ENCODE assay signal across 8 cellular contexts in the genomic region with DNA sequence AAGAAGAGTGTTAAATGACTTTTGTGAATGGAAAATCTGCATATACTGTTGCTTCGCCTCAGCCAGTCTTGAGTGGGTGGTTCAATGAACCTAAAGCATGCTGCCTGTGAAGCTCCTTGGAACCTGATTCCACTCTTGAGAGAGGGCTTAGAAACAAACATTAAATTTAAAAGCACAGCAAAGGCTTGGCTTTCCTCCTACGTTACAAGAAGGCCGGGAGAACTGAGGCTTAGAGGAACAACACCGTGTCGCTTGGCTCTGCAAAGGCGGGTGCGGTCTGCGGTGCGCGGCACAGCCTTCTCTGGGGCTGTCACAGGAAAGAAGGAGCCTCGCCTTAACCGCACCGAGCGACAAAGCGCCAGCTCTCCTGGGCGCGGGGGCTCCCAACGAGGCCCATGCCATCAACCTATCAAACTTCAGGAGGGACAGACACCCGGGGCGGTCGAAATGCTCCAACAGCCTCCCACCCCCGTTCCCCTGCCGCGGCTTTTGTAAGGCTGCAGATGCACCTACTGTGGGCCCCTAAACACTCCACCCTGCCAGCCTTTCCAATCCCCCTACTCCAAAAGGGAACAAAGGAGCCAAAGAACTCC. TPM values are rescaled to one million over a fixed set of nuclear protein-coding genes. Genes with fewer than 3 reads are reported as not detected.
DNase-seq lines count a peak whose midpoint lies in the region; ATAC-seq and TF ChIP-seq lines count a peak whose summit lies in the region.

No MANE protein-coding gene starts in this region.

- no peak for TF ChIP-seq CTCF in dorsolateral prefrontal cortex (IDR thresholded peaks at IDR 0.05 in 54 of 56, conservative IDR thresholded peaks at IDR 0.05 in 2 of 56; ENCODE audit: low read depth in 1 of 56, partially characterized antibody in 56 of 56)

- peak; percentile 50 for ATAC-seq in HG03066 (IDR thresholded peaks at IDR 0.05; ENCODE audit: low read depth, unreplicated experiment)

- peak overlapping the region; percentile 2 to 99 (median 95) for H3K27ac ChIP-seq in dorsolateral prefrontal cortex

- H3K4me3 ChIP-seq in dorsolateral prefrontal cortex: peak overlapping the region; percentile 68 to 99 (median 92)

- no peaks in the 10 kb centered on the region for H3K27me3 ChIP-seq in dorsolateral prefrontal cortex

- intact Hi-C loops in dorsolateral prefrontal cortex (cut with DNase I): loop anchor here (2.0 to 10.0 kb wide), 5 partner anchors 204 to 526 kb away; a partner anchor contains a TSS

- peak; percentile 39 for DNase-seq in SKM-1 treated with dmso at 0.1 percent for 144 hours (lab: John Stamatoyannopoulos, UW; ENCODE audit: unreplicated experiment)
- DNase-seq in SKM-1 (lab: John Stamatoyannopoulos, UW; ENCODE audit: unreplicated experiment): no peak
- peak; percentile 49 for DNase-seq in NCI-H510A treated with DMSO at 0.1 percent for 48 hours (lab: John Stamatoyannopoulos, UW)
- peak; percentile 58 to 65 for DNase-seq in activated CD4-positive, alpha-beta T cell treated with anti-CD3 and anti-CD28 coated beads, Interleukin-2, amount 50 U/mL, for 24 hours (ENCODE audit: low read depth in 1 of 2, low spot score in 1 of 2)
- peak; percentile 26 to 71 (median 54) for DNase-seq in dorsolateral prefrontal cortex
- peak; percentile 52 for DNase-seq in medulla oblongata (ENCODE audit: extremely low spot score)
- DNase-seq in stimulated activated CD8-positive, alpha-beta memory T cell treated with anti-CD3 and anti-CD28 coated beads, Interleukin-12 subunit alpha, Interleukin-12 subunit beta, amount 100 ng/mL, for 4 hours (ENCODE audit: low read depth): peak; percentile 64

RNA-seq across cellular contexts. Expression of a gene that starts 0.8 kb away (rescaled TPM):
- total RNA-seq in dorsolateral prefrontal cortex: 100 to 1,000 TPM in 38 of 120 experiments, 10 to 100 TPM in 82; 57.8 to 129 (median 93.5) TPM
